In genomic region chr2:28390857-28391563, GRCh38 we compare ENCODE assay signal across 1 cellular context.
TF ChIP-seq lines count a peak whose summit lies in the region.

No MANE protein-coding gene starts in this region.

TF ChIP-seq in HepG2, 621 proteins besides CTCF, POLR2A, EP300 and RAD21 (continued from another document and continues in another):
- TF ChIP-seq ZNF34 (CRISPR knock-in tag; IDR thresholded peaks at IDR 0.05; ENCODE audit: borderline replicate concordance), result peak; percentile 46
- peak; percentile 10; the same call in 1 of the 2 replicates for TF ChIP-seq YEATS2 (CRISPR knock-in tag; IDR thresholded peaks at IDR 0.05; ENCODE audit: borderline replicate concordance)
- TF ChIP-seq, protein P1, sequence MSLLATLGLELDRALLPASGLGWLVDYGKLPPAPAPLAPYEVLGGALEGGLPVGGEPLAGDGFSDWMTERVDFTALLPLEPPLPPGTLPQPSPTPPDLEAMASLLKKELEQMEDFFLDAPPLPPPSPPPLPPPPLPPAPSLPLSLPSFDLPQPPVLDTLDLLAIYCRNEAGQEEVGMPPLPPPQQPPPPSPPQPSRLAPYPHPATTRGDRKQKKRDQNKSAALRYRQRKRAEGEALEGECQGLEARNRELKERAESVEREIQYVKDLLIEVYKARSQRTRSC (CRISPR knock-in tag; IDR thresholded peaks at IDR 0.05; ENCODE audit: low read depth), result 0 out of 2 replicates have a peak, but pooled peaks have one; percentile 56
- TF ChIP-seq TOE1 (CRISPR knock-in tag; IDR thresholded peaks at IDR 0.05), result peak; percentile 86; the same call in 1 of the 2 replicates
- TF ChIP-seq YEATS4 (CRISPR knock-in tag; IDR thresholded peaks at IDR 0.05; ENCODE audit: borderline replicate concordance), result peak; percentile 50
- TF ChIP-seq ZNF296 (CRISPR knock-in tag; conservative IDR thresholded peaks at IDR 0.05), result no peak
- TF ChIP-seq MEIS1 (CRISPR knock-in tag; IDR thresholded peaks at IDR 0.05; ENCODE audit: borderline replicate concordance), result no peak
- no peak for TF ChIP-seq ZBTB1 (CRISPR knock-in tag; IDR thresholded peaks at IDR 0.05; ENCODE audit: borderline replicate concordance)
- TF ChIP-seq MAZ (IDR thresholded peaks at IDR 0.05; ENCODE audit: borderline replicate concordance, low read depth, low read length), result no peak
- TF ChIP-seq MAZ (CRISPR knock-in tag; IDR thresholded peaks at IDR 0.05; ENCODE audit: low read depth), result no peak
- TF ChIP-seq IKZF4 (CRISPR knock-in tag; IDR thresholded peaks at IDR 0.05; ENCODE audit: borderline replicate concordance, low read depth, not compliant biosample characterization), result peak; percentile 71
- no peak for TF ChIP-seq ZBTB21 (CRISPR knock-in tag; IDR thresholded peaks at IDR 0.05)
- TF ChIP-seq, protein P2, sequence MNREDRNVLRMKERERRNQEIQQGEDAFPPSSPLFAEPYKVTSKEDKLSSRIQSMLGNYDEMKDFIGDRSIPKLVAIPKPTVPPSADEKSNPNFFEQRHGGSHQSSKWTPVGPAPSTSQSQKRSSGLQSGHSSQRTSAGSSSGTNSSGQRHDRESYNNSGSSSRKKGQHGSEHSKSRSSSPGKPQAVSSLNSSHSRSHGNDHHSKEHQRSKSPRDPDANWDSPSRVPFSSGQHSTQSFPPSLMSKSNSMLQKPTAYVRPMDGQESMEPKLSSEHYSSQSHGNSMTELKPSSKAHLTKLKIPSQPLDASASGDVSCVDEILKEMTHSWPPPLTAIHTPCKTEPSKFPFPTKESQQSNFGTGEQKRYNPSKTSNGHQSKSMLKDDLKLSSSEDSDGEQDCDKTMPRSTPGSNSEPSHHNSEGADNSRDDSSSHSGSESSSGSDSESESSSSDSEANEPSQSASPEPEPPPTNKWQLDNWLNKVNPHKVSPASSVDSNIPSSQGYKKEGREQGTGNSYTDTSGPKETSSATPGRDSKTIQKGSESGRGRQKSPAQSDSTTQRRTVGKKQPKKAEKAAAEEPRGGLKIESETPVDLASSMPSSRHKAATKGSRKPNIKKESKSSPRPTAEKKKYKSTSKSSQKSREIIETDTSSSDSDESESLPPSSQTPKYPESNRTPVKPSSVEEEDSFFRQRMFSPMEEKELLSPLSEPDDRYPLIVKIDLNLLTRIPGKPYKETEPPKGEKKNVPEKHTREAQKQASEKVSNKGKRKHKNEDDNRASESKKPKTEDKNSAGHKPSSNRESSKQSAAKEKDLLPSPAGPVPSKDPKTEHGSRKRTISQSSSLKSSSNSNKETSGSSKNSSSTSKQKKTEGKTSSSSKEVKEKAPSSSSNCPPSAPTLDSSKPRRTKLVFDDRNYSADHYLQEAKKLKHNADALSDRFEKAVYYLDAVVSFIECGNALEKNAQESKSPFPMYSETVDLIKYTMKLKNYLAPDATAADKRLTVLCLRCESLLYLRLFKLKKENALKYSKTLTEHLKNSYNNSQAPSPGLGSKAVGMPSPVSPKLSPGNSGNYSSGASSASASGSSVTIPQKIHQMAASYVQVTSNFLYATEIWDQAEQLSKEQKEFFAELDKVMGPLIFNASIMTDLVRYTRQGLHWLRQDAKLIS (CRISPR knock-in tag; IDR thresholded peaks at IDR 0.05), result 0 out of 2 replicates have a peak, but pooled peaks have one; percentile 16
- TF ChIP-seq, protein P3, sequence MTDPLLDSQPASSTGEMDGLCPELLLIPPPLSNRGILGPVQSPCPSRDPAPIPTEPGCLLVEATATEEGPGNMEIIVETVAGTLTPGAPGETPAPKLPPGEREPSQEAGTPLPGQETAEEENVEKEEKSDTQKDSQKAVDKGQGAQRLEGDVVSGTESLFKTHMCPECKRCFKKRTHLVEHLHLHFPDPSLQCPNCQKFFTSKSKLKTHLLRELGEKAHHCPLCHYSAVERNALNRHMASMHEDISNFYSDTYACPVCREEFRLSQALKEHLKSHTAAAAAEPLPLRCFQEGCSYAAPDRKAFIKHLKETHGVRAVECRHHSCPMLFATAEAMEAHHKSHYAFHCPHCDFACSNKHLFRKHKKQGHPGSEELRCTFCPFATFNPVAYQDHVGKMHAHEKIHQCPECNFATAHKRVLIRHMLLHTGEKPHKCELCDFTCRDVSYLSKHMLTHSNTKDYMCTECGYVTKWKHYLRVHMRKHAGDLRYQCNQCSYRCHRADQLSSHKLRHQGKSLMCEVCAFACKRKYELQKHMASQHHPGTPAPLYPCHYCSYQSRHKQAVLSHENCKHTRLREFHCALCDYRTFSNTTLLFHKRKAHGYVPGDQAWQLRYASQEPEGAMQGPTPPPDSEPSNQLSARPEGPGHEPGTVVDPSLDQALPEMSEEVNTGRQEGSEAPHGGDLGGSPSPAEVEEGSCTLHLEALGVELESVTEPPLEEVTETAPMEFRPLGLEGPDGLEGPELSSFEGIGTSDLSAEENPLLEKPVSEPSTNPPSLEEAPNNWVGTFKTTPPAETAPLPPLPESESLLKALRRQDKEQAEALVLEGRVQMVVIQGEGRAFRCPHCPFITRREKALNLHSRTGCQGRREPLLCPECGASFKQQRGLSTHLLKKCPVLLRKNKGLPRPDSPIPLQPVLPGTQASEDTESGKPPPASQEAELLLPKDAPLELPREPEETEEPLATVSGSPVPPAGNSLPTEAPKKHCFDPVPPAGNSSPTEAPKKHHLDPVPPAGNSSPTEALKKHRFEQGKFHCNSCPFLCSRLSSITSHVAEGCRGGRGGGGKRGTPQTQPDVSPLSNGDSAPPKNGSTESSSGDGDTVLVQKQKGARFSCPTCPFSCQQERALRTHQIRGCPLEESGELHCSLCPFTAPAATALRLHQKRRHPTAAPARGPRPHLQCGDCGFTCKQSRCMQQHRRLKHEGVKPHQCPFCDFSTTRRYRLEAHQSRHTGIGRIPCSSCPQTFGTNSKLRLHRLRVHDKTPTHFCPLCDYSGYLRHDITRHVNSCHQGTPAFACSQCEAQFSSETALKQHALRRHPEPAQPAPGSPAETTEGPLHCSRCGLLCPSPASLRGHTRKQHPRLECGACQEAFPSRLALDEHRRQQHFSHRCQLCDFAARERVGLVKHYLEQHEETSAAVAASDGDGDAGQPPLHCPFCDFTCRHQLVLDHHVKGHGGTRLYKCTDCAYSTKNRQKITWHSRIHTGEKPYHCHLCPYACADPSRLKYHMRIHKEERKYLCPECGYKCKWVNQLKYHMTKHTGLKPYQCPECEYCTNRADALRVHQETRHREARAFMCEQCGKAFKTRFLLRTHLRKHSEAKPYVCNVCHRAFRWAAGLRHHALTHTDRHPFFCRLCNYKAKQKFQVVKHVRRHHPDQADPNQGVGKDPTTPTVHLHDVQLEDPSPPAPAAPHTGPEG (CRISPR knock-in tag; IDR thresholded peaks at IDR 0.05), result peak; percentile 28; the same call in 1 of the 2 replicates
- TF ChIP-seq HOXA5 (CRISPR knock-in tag; IDR thresholded peaks at IDR 0.05), result 0 out of 2 replicates have a peak, but pooled peaks have one; percentile 27
- TF ChIP-seq, protein P4, sequence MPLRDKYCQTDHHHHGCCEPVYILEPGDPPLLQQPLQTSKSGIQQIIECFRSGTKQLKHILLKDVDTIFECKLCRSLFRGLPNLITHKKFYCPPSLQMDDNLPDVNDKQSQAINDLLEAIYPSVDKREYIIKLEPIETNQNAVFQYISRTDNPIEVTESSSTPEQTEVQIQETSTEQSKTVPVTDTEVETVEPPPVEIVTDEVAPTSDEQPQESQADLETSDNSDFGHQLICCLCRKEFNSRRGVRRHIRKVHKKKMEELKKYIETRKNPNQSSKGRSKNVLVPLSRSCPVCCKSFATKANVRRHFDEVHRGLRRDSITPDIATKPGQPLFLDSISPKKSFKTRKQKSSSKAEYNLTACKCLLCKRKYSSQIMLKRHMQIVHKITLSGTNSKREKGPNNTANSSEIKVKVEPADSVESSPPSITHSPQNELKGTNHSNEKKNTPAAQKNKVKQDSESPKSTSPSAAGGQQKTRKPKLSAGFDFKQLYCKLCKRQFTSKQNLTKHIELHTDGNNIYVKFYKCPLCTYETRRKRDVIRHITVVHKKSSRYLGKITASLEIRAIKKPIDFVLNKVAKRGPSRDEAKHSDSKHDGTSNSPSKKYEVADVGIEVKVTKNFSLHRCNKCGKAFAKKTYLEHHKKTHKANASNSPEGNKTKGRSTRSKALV (CRISPR knock-in tag; IDR thresholded peaks at IDR 0.05), result peak; percentile 87
- TF ChIP-seq, protein P5, sequence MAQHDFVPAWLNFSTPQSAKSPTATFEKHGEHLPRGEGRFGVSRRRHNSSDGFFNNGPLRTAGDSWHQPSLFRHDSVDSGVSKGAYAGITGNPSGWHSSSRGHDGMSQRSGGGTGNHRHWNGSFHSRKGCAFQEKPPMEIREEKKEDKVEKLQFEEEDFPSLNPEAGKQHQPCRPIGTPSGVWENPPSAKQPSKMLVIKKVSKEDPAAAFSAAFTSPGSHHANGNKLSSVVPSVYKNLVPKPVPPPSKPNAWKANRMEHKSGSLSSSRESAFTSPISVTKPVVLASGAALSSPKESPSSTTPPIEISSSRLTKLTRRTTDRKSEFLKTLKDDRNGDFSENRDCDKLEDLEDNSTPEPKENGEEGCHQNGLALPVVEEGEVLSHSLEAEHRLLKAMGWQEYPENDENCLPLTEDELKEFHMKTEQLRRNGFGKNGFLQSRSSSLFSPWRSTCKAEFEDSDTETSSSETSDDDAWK (CRISPR knock-in tag; IDR thresholded peaks at IDR 0.05), result no peak
- peak; percentile 16; the same call in 1 of the 2 replicates for TF ChIP-seq DR1 (CRISPR knock-in tag; IDR thresholded peaks at IDR 0.05)
- no peak for TF ChIP-seq ZFYVE20 (CRISPR knock-in tag; IDR thresholded peaks at IDR 0.05; ENCODE audit: borderline replicate concordance, low read depth)
- TF ChIP-seq ZNF205 (CRISPR knock-in tag; IDR thresholded peaks at IDR 0.05), result 0 out of 2 replicates have a peak, but pooled peaks have one; percentile 15
- TF ChIP-seq, protein P6, sequence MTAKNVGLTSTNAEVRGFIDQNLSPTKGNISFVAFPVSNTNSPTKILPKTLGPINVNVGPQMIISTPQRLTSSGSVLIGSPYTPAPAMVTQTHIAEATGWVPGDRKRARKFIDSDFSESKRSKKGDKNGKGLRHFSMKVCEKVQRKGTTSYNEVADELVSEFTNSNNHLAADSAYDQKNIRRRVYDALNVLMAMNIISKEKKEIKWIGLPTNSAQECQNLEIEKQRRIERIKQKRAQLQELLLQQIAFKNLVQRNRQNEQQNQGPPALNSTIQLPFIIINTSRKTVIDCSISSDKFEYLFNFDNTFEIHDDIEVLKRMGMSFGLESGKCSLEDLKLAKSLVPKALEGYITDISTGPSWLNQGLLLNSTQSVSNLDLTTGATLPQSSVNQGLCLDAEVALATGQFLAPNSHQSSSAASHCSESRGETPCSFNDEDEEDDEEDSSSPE (CRISPR knock-in tag; IDR thresholded peaks at IDR 0.05), result peak; percentile 14; the same call in 1 of the 2 replicates
- TF ChIP-seq TSC22D2 (CRISPR knock-in tag; IDR thresholded peaks at IDR 0.05; ENCODE audit: borderline replicate concordance), result 0 out of 2 replicates have a peak, but pooled peaks have one; percentile 26
- peak; percentile 86; the same call in 1 of the 2 replicates for TF ChIP-seq ZNF598 (CRISPR knock-in tag; IDR thresholded peaks at IDR 0.05; ENCODE audit: borderline replicate concordance)
- TF ChIP-seq GATAD1 (CRISPR knock-in tag; IDR thresholded peaks at IDR 0.05), result 0 out of 2 replicates have a peak, but pooled peaks have one; percentile 25
- TF ChIP-seq, protein P7, sequence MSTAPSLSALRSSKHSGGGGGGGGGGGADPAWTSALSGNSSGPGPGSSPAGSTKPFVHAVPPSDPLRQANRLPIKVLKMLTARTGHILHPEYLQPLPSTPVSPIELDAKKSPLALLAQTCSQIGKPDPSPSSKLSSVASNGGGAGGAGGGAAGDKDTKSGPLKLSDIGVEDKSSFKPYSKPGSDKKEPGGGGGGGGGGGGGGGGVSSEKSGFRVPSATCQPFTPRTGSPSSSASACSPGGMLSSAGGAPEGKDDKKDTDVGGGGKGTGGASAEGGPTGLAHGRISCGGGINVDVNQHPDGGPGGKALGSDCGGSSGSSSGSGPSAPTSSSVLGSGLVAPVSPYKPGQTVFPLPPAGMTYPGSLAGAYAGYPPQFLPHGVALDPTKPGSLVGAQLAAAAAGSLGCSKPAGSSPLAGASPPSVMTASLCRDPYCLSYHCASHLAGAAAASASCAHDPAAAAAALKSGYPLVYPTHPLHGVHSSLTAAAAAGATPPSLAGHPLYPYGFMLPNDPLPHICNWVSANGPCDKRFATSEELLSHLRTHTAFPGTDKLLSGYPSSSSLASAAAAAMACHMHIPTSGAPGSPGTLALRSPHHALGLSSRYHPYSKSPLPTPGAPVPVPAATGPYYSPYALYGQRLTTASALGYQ (CRISPR knock-in tag; IDR thresholded peaks at IDR 0.05), result peak; percentile 65; the same call in 1 of the 2 replicates
- peak; percentile 46 for TF ChIP-seq DBP (CRISPR knock-in tag; IDR thresholded peaks at IDR 0.05; ENCODE audit: not compliant biosample characterization)
- 0 out of 2 replicates have a peak, but pooled peaks have one; percentile 1 for TF ChIP-seq ZNF776 (CRISPR knock-in tag; IDR thresholded peaks at IDR 0.05)
- 0 out of 2 replicates have a peak, but pooled peaks have one; percentile 5 for TF ChIP-seq KMT2A (CRISPR knock-in tag; IDR thresholded peaks at IDR 0.05)
- peak; percentile 27; the same call in 1 of the 2 replicates for TF ChIP-seq ZNF558 (CRISPR knock-in tag; IDR thresholded peaks at IDR 0.05; ENCODE audit: borderline replicate concordance)
- TF ChIP-seq PHF20 (CRISPR knock-in tag; IDR thresholded peaks at IDR 0.05), result no peak
- TF ChIP-seq CSRNP2 (CRISPR knock-in tag; conservative IDR thresholded peaks at IDR 0.05; ENCODE audit: low read depth), result no peak
- no peak for TF ChIP-seq ZNF350 (CRISPR knock-in tag; IDR thresholded peaks at IDR 0.05; ENCODE audit: borderline replicate concordance, low read depth)
- peak; percentile 90 for TF ChIP-seq ZNF773 (CRISPR knock-in tag; IDR thresholded peaks at IDR 0.05; ENCODE audit: borderline replicate concordance)
